In the genomic region with DNA sequence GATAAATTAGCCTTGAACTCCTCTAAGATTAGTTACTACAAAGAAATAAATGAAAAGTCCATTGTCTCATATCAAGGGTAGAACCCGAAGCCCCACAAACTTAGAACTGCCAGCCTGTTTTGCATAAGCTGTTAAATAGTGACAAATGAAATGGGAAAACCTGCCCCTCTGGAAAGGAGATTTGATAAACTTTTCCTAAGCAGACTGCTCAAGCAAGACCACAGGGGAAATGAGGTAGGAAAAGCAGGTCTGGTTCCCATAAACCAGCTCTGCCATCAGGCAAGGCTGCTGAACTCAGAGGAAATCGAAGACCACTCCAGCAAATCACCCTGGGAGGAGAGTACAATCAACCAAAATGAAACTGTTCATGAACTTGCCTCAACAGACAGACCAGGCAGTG, we compare ENCODE assay signal across 25 cellular contexts.
"Had no signal": no experiment of that assay in that cellular context is flagged by ENCODE, and none has a peak within 500 bp of the region (broad histone marks: within the 10 kb centered on the region; RNA-seq: fewer than 3 reads in every experiment).

No MANE protein-coding gene starts in this region.

- H3K4me1 Mint-ChIP-seq: activated CD4-positive, alpha-beta memory T cell treated with anti-CD3 and anti-CD28 coated beads, Interleukin-2, amount 10 ng/mL, durations not matched to agents 7 days and 5 days; activated CD4-positive, alpha-beta T cell treated with anti-CD3 and anti-CD28 coated beads for 36 hours had no signal

- H3K36me3 ChIP-seq: brain microvascular endothelial cell, cardiac muscle cell, WERI-Rb-1 had no signal

- H3K27ac Mint-ChIP-seq: activated CD4-positive, alpha-beta memory T cell treated with anti-CD3 and anti-CD28 coated beads, Interleukin-2, amount 10 ng/mL, durations not matched to agents 7 days and 5 days; activated CD4-positive, alpha-beta T cell treated with anti-CD3 and anti-CD28 coated beads for 36 hours; activated naive CD4-positive, alpha-beta T cell treated with anti-CD3 and anti-CD28 coated beads, Interleukin-2, amount 50 U/mL, for 24 hours had no signal

- DNase-seq: activated CD4-positive, alpha-beta memory T cell treated with anti-CD3 and anti-CD28 coated beads, Interleukin-2, amount 10 ng/mL, durations not matched to agents 7 days and 5 days; activated CD4-positive, alpha-beta T cell treated with anti-CD3 and anti-CD28 coated beads for 36 hours; activated CD4-positive, alpha-beta T cell treated with anti-CD3 and anti-CD28 coated beads, Interleukin-2, amount 50 U/mL, for 1 hour; activated CD8-positive, alpha-beta memory T cell treated with anti-CD3 and anti-CD28 coated beads, Interleukin-2, amount 50 U/mL, for 4 hours; amygdala; brain microvascular endothelial cell; KG1; NCI-H1048; NCI-H1694; NCI-H2029; NCI-H2107; NCI-H2171 treated with DMSO at 0.1 percent for 48 hours; NCI-H345; NCI-H524; NK-92 treated with Interleukin-12 subunit alpha and Interleukin-12 subunit beta, amount 100 ng/mL, for 24 hours; OCI-M1; RPMI8226; T-helper 1 cell; WERI-Rb-1 had no signal

- H3K27me3 Mint-ChIP-seq: activated CD4-positive, alpha-beta memory T cell treated with anti-CD3 and anti-CD28 coated beads, Interleukin-2, amount 10 ng/mL, durations not matched to agents 7 days and 5 days; activated CD4-positive, alpha-beta T cell treated with anti-CD3 and anti-CD28 coated beads for 36 hours; activated naive CD4-positive, alpha-beta T cell treated with anti-CD3 and anti-CD28 coated beads, Interleukin-2, amount 50 U/mL, for 24 hours; IgD-negative memory B cell had no signal

- H3K9me3 Mint-ChIP-seq: IgD-negative memory B cell had no signal

- H3K27ac ChIP-seq: brain microvascular endothelial cell, cardiac muscle cell, SK-N-MC, WERI-Rb-1 had no signal

- H3K4me3 Mint-ChIP-seq: activated CD4-positive, alpha-beta memory T cell treated with anti-CD3 and anti-CD28 coated beads, Interleukin-2, amount 10 ng/mL, durations not matched to agents 7 days and 5 days; activated CD4-positive, alpha-beta T cell treated with anti-CD3 and anti-CD28 coated beads for 36 hours; activated naive CD4-positive, alpha-beta T cell treated with anti-CD3 and anti-CD28 coated beads, Interleukin-2, amount 50 U/mL, for 24 hours; IgD-negative memory B cell had no signal

- H3K4me3 ChIP-seq: cardiac muscle cell, SK-N-MC had no signal

- H3K27me3 ChIP-seq: brain microvascular endothelial cell, cardiac muscle cell had no signal

- ATAC-seq: activated CD4-positive, alpha-beta T cell treated with anti-CD3 and anti-CD28 coated beads for 36 hours; Panc1; Right ventricle myocardium inferior had no signal
